1 cellular context compared by ENCODE assay signal in the genomic region with DNA sequence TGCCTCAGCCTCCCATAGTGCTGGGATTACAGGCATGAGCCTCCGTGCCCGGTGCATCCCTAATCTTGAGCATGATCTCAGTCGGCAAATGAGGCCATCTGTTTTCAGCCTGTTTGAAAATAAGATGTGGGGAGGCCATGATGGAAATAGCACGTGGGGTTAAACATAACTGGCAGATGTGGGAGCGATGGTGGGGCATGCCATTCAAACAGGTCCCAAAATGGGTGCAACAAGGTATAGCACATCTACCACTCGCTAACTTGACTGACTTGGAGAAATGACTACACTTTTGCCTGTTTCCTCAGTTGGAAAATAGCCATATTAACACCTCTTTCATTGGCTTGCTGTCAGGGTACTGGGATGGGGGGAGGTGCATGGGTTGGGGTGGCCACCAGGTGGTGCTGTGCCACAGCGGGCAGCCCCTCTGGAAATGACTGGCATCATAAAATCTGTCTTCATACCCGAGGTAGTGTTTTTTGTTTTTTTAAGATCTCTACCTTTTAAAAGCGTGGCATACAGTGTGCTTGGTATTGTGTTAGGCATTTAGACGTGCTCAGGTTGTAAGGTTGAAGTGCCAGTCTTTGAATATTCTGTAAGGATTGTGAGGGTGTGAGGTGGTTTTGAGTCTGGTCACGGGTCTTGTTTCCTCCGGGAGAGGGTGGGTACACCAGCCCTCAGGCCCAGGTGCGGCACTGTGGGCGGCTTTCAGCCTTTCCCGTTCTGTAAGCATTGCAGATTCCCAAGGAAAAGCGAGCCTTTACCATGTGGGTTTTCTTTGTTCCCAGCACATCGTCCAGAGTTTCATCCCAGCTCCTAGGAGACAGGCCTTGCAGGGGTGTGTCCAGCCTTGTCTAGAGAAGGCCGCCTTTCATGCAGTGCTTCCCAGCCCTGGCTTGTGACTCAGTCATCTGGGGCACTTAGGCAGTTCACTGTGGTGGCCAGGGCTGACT.
TF ChIP-seq lines count a peak whose summit lies in the region.

No MANE protein-coding gene starts in this region.

TF ChIP-seq in HepG2, 621 proteins besides CTCF, POLR2A, EP300 and RAD21 (continued from another document and continues in another):
- TF ChIP-seq SMAD9 (CRISPR knock-in tag; IDR thresholded peaks at IDR 0.05) (no peak), ZNF550 (CRISPR knock-in tag; IDR thresholded peaks at IDR 0.05; ENCODE audit: borderline replicate concordance) (no peak), ISX (CRISPR knock-in tag; conservative IDR thresholded peaks at IDR 0.05) (no peak), NCOA1 (CRISPR knock-in tag; IDR thresholded peaks at IDR 0.05) (no peak), GATAD1 (CRISPR knock-in tag; IDR thresholded peaks at IDR 0.05) (peak; percentile 38; the same call in 1 of the 2 replicates), FOXA1 (IDR thresholded peaks at IDR 0.05) (no peak), FOXA1 (CRISPR knock-in tag; IDR thresholded peaks at IDR 0.05) (no peak), GPN1 (CRISPR knock-in tag; IDR thresholded peaks at IDR 0.05; ENCODE audit: borderline replicate concordance) (no peak), HOXD1 (CRISPR knock-in tag; IDR thresholded peaks at IDR 0.05) (no peak), TCF12 (IDR thresholded peaks at IDR 0.05) (no peak), TCF12 (CRISPR knock-in tag; IDR thresholded peaks at IDR 0.05) (no peak), PAF1 (CRISPR knock-in tag; IDR thresholded peaks at IDR 0.05) (peak; percentile 85), SRSF4 (IDR thresholded peaks at IDR 0.05; ENCODE audit: low read depth, low read length, poor library complexity, severe bottlenecking) (peak; percentile 54), CBX5 (CRISPR knock-in tag; IDR thresholded peaks at IDR 0.05; ENCODE audit: borderline replicate concordance) (0 out of 2 replicates have a peak, but pooled peaks have one; percentile 11), EED (CRISPR knock-in tag; IDR thresholded peaks at IDR 0.05) (no peak), SIN3B (IDR thresholded peaks at IDR 0.05; ENCODE audit: low read length) (no peak), FOSL1 (CRISPR knock-in tag; IDR thresholded peaks at IDR 0.05; ENCODE audit: borderline replicate concordance) (no peak), FOXJ3 (CRISPR knock-in tag; IDR thresholded peaks at IDR 0.05; ENCODE audit: borderline replicate concordance) (no peak), KLF12 (CRISPR knock-in tag; IDR thresholded peaks at IDR 0.05; ENCODE audit: borderline replicate concordance) (no peak), RBM22 (optimal IDR thresholded peaks at IDR 0.05; ENCODE audit: low read length) (peak; percentile 96), ZSCAN9 (CRISPR knock-in tag; IDR thresholded peaks at IDR 0.05; ENCODE audit: borderline replicate concordance) (no peak), HOXA5 (CRISPR knock-in tag; IDR thresholded peaks at IDR 0.05) (no peak), EHMT2 (IDR thresholded peaks at IDR 0.05; ENCODE audit: borderline replicate concordance, low read depth, low read length) (no peak), NR1H2 (CRISPR knock-in tag; IDR thresholded peaks at IDR 0.05; ENCODE audit: borderline replicate concordance, low read depth) (no peak), PPARG (CRISPR knock-in tag; conservative IDR thresholded peaks at IDR 0.05) (no peak), ZNF749 (CRISPR knock-in tag; IDR thresholded peaks at IDR 0.05; ENCODE audit: borderline replicate concordance) (no peak), ATRX (CRISPR knock-in tag; IDR thresholded peaks at IDR 0.05; ENCODE audit: borderline replicate concordance) (no peak), SETDB1 (CRISPR knock-in tag; IDR thresholded peaks at IDR 0.05; ENCODE audit: borderline replicate concordance) (no peak), ZNF607 (CRISPR knock-in tag; IDR thresholded peaks at IDR 0.05; ENCODE audit: borderline replicate concordance) (no peak), ZNF883 (CRISPR knock-in tag; IDR thresholded peaks at IDR 0.05; ENCODE audit: not compliant biosample characterization) (no peak), ZSCAN12 (CRISPR knock-in tag; IDR thresholded peaks at IDR 0.05) (no peak), CHD2 (IDR thresholded peaks at IDR 0.05; ENCODE audit: low read depth, low read length) (no peak), SMARCC2 (IDR thresholded peaks at IDR 0.05) (no peak), TAF1 (CRISPR knock-in tag; IDR thresholded peaks at IDR 0.05) (no peak; the same call in 1 of the 2 replicates), DMAP1 (CRISPR knock-in tag; IDR thresholded peaks at IDR 0.05) (no peak), ZNF510 (CRISPR knock-in tag; IDR thresholded peaks at IDR 0.05; ENCODE audit: low read depth) (no peak), HOXA3 (CRISPR knock-in tag; IDR thresholded peaks at IDR 0.05) (no peak), BHLHE40 (IDR thresholded peaks at IDR 0.05; ENCODE audit: low read length) (no peak), RORA (CRISPR knock-in tag; IDR thresholded peaks at IDR 0.05) (no peak), ZNF839 (CRISPR knock-in tag; IDR thresholded peaks at IDR 0.05; ENCODE audit: borderline replicate concordance) (0 out of 2 replicates have a peak, but pooled peaks have one; percentile 34), LCORL (IDR thresholded peaks at IDR 0.05) (no peak), LCORL (CRISPR knock-in tag; IDR thresholded peaks at IDR 0.05) (no peak), ZNF878 (CRISPR knock-in tag; IDR thresholded peaks at IDR 0.05) (peak; percentile 60; the same call in 1 of the 2 replicates), AGO1 (IDR thresholded peaks at IDR 0.05; ENCODE audit: low read depth, low read length, poor library complexity, severe bottlenecking) (no peak), TP53 (CRISPR knock-in tag; conservative IDR thresholded peaks at IDR 0.05) (no peak), CENPT (CRISPR knock-in tag; IDR thresholded peaks at IDR 0.05; ENCODE audit: low read depth) (no peak), ZNF792 (CRISPR knock-in tag; IDR thresholded peaks at IDR 0.05) (no peak), ZNF556 (CRISPR knock-in tag; IDR thresholded peaks at IDR 0.05; ENCODE audit: borderline replicate concordance) (no peak), ASH2L (IDR thresholded peaks at IDR 0.05; ENCODE audit: insufficient read length, low read depth, low read length) (peak; percentile 38), ZNF12 (CRISPR knock-in tag; IDR thresholded peaks at IDR 0.05) (no peak), ELF1 (CRISPR knock-in tag; IDR thresholded peaks at IDR 0.05) (no peak; the same call in 1 of the 2 replicates), RFX3 (CRISPR knock-in tag; IDR thresholded peaks at IDR 0.05) (no peak), KDM6A (CRISPR knock-in tag; IDR thresholded peaks at IDR 0.05; ENCODE audit: low read depth) (no peak), ZNF660 (CRISPR knock-in tag; IDR thresholded peaks at IDR 0.05; ENCODE audit: borderline replicate concordance, low read depth) (no peak)
- TF ChIP-seq, protein P1, sequence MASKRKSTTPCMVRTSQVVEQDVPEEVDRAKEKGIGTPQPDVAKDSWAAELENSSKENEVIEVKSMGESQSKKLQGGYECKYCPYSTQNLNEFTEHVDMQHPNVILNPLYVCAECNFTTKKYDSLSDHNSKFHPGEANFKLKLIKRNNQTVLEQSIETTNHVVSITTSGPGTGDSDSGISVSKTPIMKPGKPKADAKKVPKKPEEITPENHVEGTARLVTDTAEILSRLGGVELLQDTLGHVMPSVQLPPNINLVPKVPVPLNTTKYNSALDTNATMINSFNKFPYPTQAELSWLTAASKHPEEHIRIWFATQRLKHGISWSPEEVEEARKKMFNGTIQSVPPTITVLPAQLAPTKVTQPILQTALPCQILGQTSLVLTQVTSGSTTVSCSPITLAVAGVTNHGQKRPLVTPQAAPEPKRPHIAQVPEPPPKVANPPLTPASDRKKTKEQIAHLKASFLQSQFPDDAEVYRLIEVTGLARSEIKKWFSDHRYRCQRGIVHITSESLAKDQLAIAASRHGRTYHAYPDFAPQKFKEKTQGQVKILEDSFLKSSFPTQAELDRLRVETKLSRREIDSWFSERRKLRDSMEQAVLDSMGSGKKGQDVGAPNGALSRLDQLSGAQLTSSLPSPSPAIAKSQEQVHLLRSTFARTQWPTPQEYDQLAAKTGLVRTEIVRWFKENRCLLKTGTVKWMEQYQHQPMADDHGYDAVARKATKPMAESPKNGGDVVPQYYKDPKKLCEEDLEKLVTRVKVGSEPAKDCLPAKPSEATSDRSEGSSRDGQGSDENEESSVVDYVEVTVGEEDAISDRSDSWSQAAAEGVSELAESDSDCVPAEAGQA (IDR thresholded peaks at IDR 0.05; ENCODE audit: low read depth), result no peak
- TF ChIP-seq, protein P1 (CRISPR knock-in tag; IDR thresholded peaks at IDR 0.05; ENCODE audit: borderline replicate concordance), result no peak
- TF ChIP-seq, protein P2, sequence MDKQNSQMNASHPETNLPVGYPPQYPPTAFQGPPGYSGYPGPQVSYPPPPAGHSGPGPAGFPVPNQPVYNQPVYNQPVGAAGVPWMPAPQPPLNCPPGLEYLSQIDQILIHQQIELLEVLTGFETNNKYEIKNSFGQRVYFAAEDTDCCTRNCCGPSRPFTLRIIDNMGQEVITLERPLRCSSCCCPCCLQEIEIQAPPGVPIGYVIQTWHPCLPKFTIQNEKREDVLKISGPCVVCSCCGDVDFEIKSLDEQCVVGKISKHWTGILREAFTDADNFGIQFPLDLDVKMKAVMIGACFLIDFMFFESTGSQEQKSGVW (CRISPR knock-in tag; IDR thresholded peaks at IDR 0.05; ENCODE audit: borderline replicate concordance), result no peak
- TF ChIP-seq, protein P3, sequence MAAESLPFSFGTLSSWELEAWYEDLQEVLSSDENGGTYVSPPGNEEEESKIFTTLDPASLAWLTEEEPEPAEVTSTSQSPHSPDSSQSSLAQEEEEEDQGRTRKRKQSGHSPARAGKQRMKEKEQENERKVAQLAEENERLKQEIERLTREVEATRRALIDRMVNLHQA (CRISPR knock-in tag; IDR thresholded peaks at IDR 0.05), result no peak
- TF ChIP-seq, protein P4, sequence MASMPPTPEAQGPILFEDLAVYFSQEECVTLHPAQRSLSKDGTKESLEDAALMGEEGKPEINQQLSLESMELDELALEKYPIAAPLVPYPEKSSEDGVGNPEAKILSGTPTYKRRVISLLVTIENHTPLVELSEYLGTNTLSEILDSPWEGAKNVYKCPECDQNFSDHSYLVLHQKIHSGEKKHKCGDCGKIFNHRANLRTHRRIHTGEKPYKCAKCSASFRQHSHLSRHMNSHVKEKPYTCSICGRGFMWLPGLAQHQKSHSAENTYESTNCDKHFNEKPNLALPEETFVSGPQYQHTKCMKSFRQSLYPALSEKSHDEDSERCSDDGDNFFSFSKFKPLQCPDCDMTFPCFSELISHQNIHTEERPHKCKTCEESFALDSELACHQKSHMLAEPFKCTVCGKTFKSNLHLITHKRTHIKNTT (CRISPR knock-in tag; IDR thresholded peaks at IDR 0.05), result no peak
- TF ChIP-seq, protein P5, sequence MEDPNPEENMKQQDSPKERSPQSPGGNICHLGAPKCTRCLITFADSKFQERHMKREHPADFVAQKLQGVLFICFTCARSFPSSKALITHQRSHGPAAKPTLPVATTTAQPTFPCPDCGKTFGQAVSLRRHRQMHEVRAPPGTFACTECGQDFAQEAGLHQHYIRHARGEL (CRISPR knock-in tag; IDR thresholded peaks at IDR 0.05), result peak; percentile 44; the same call in 1 of the 2 replicates
- TF ChIP-seq, protein P6, sequence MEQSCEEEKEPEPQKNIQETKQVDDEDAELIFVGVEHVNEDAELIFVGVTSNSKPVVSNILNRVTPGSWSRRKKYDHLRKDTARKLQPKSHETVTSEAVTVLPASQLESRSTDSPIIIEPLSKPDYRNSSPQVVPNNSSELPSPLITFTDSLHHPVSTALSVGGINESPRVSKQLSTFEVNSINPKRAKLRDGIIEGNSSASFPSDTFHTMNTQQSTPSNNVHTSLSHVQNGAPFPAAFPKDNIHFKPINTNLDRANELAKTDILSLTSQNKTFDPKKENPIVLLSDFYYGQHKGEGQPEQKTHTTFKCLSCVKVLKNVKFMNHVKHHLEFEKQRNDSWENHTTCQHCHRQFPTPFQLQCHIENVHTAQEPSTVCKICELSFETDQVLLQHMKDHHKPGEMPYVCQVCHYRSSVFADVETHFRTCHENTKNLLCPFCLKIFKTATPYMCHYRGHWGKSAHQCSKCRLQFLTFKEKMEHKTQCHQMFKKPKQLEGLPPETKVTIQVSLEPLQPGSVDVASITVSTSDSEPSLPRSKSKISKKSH (CRISPR knock-in tag; IDR thresholded peaks at IDR 0.05; ENCODE audit: borderline replicate concordance), result no peak
- TF ChIP-seq, protein P7, sequence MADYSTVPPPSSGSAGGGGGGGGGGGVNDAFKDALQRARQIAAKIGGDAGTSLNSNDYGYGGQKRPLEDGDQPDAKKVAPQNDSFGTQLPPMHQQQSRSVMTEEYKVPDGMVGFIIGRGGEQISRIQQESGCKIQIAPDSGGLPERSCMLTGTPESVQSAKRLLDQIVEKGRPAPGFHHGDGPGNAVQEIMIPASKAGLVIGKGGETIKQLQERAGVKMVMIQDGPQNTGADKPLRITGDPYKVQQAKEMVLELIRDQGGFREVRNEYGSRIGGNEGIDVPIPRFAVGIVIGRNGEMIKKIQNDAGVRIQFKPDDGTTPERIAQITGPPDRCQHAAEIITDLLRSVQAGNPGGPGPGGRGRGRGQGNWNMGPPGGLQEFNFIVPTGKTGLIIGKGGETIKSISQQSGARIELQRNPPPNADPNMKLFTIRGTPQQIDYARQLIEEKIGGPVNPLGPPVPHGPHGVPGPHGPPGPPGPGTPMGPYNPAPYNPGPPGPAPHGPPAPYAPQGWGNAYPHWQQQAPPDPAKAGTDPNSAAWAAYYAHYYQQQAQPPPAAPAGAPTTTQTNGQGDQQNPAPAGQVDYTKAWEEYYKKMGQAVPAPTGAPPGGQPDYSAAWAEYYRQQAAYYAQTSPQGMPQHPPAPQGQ (CRISPR knock-in tag; IDR thresholded peaks at IDR 0.05; ENCODE audit: borderline replicate concordance), result no peak; the same call in 1 of the 2 replicates
- TF ChIP-seq, protein P8, sequence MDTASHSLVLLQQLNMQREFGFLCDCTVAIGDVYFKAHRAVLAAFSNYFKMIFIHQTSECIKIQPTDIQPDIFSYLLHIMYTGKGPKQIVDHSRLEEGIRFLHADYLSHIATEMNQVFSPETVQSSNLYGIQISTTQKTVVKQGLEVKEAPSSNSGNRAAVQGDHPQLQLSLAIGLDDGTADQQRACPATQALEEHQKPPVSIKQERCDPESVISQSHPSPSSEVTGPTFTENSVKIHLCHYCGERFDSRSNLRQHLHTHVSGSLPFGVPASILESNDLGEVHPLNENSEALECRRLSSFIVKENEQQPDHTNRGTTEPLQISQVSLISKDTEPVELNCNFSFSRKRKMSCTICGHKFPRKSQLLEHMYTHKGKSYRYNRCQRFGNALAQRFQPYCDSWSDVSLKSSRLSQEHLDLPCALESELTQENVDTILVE (CRISPR knock-in tag; IDR thresholded peaks at IDR 0.05), result no peak
